Comparison of ENCODE assay signal across 2 cellular contexts in the genomic region with DNA sequence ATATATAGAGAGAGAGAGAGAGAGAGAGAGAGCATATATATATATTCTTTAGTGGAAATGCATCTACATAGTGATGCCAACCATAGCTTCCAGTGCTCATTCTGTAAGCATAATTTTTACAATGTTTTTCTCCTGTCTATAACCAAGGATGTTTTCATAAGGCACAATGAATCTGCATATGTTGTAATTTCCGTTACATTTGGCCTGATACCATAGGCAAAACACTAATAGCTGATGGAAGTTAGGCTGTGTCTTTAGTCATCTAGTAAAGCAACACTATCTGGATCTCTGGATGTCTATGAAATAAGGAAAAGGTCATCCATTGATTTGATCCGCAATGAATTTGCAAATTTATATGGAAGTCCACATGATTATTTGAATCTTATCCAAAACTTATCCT.
TF ChIP-seq lines count a peak whose summit lies in the region.

No MANE protein-coding gene starts in this region.

TF ChIP-seq in HCT116, 20 proteins besides CTCF, POLR2A, EP300 and RAD21:
- TF ChIP-seq, protein P1, sequence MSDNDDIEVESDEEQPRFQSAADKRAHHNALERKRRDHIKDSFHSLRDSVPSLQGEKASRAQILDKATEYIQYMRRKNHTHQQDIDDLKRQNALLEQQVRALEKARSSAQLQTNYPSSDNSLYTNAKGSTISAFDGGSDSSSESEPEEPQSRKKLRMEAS (IDR thresholded peaks at IDR 0.05) = no peak
- no peak for TF ChIP-seq CEBPB (IDR thresholded peaks at IDR 0.05; ENCODE audit: low read depth)
- no peak for TF ChIP-seq REST (IDR thresholded peaks at IDR 0.05; ENCODE audit: low read depth)
- TF ChIP-seq POLR2AphosphoS5 (IDR thresholded peaks at IDR 0.05; ENCODE audit: low read depth, low read length) = no peak
- TF ChIP-seq TCF7L2 (IDR thresholded peaks at IDR 0.05; ENCODE audit: borderline replicate concordance, extremely low read depth, insufficient read depth, insufficient read length) = no peak
- TF ChIP-seq FOSL1 (IDR thresholded peaks at IDR 0.05; ENCODE audit: low read depth) = no peak
- TF ChIP-seq, protein P2, sequence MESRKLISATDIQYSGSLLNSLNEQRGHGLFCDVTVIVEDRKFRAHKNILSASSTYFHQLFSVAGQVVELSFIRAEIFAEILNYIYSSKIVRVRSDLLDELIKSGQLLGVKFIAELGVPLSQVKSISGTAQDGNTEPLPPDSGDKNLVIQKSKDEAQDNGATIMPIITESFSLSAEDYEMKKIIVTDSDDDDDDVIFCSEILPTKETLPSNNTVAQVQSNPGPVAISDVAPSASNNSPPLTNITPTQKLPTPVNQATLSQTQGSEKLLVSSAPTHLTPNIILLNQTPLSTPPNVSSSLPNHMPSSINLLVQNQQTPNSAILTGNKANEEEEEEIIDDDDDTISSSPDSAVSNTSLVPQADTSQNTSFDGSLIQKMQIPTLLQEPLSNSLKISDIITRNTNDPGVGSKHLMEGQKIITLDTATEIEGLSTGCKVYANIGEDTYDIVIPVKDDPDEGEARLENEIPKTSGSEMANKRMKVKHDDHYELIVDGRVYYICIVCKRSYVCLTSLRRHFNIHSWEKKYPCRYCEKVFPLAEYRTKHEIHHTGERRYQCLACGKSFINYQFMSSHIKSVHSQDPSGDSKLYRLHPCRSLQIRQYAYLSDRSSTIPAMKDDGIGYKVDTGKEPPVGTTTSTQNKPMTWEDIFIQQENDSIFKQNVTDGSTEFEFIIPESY (IDR thresholded peaks at IDR 0.05; ENCODE audit: extremely low read depth, insufficient replicate concordance, low read length) = no peak
- no peak for TF ChIP-seq SRF (IDR thresholded peaks at IDR 0.05; ENCODE audit: low read depth)
- TF ChIP-seq, protein P3, sequence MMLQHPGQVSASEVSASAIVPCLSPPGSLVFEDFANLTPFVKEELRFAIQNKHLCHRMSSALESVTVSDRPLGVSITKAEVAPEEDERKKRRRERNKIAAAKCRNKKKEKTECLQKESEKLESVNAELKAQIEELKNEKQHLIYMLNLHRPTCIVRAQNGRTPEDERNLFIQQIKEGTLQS (IDR thresholded peaks at IDR 0.05) = no peak
- no peak for TF ChIP-seq EZH2phosphoT487 (IDR thresholded peaks at IDR 0.05; ENCODE audit: borderline replicate concordance)

TF ChIP-seq in endothelial cell of umbilical vein, 7 proteins besides CTCF, POLR2A, EP300 and RAD21:
- no peak for TF ChIP-seq EZH2 (IDR thresholded peaks at IDR 0.05; ENCODE audit: borderline replicate concordance, low read depth, low read length, severe bottlenecking)
- TF ChIP-seq POLR2AphosphoS5 (IDR thresholded peaks at IDR 0.05; ENCODE audit: insufficient read depth, low read depth, low read length) = peak; percentile 37
- TF ChIP-seq, protein P1 (IDR thresholded peaks at IDR 0.05; ENCODE audit: insufficient read depth, insufficient read length) = no peak
- peak; percentile 31 for TF ChIP-seq JUN (IDR thresholded peaks at IDR 0.05; ENCODE audit: borderline replicate concordance, insufficient read depth, insufficient read length, low read depth)
- peak; percentile 6 for TF ChIP-seq GATA2 (IDR thresholded peaks at IDR 0.05; ENCODE audit: insufficient read depth, insufficient read length, low read depth, low read length)
- peak; percentile 17 for TF ChIP-seq FOS (IDR thresholded peaks at IDR 0.05; ENCODE audit: borderline replicate concordance, insufficient read depth, low read length)
- no peak for TF ChIP-seq MYC (IDR thresholded peaks at IDR 0.05; ENCODE audit: low read depth, low read length)
